1 cellular context compared by ENCODE assay signal in the genomic region with DNA sequence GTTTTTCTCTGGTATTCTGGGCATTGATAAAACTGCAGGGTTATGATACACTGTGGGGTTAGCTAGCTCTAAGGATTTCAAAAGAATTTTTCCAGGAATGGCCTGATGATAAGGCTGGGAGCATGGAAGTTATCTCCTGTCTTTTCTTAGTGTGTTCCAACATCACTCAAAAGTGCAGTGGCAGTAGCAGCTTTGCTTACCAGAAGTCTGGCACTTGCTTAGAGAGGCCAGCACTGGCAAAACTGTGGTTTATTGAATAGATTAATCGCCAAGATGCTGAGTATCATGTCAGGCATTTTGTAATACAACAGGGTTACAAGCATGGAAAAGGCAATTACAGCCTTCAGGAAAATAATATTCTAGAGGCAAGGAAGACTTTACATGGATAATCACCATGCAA.
TF ChIP-seq lines count a peak whose summit lies in the region.

No MANE protein-coding gene starts in this region.

TF ChIP-seq in HepG2, 621 proteins besides CTCF, POLR2A, EP300 and RAD21 (continued from another document):
- TF ChIP-seq, protein P1, sequence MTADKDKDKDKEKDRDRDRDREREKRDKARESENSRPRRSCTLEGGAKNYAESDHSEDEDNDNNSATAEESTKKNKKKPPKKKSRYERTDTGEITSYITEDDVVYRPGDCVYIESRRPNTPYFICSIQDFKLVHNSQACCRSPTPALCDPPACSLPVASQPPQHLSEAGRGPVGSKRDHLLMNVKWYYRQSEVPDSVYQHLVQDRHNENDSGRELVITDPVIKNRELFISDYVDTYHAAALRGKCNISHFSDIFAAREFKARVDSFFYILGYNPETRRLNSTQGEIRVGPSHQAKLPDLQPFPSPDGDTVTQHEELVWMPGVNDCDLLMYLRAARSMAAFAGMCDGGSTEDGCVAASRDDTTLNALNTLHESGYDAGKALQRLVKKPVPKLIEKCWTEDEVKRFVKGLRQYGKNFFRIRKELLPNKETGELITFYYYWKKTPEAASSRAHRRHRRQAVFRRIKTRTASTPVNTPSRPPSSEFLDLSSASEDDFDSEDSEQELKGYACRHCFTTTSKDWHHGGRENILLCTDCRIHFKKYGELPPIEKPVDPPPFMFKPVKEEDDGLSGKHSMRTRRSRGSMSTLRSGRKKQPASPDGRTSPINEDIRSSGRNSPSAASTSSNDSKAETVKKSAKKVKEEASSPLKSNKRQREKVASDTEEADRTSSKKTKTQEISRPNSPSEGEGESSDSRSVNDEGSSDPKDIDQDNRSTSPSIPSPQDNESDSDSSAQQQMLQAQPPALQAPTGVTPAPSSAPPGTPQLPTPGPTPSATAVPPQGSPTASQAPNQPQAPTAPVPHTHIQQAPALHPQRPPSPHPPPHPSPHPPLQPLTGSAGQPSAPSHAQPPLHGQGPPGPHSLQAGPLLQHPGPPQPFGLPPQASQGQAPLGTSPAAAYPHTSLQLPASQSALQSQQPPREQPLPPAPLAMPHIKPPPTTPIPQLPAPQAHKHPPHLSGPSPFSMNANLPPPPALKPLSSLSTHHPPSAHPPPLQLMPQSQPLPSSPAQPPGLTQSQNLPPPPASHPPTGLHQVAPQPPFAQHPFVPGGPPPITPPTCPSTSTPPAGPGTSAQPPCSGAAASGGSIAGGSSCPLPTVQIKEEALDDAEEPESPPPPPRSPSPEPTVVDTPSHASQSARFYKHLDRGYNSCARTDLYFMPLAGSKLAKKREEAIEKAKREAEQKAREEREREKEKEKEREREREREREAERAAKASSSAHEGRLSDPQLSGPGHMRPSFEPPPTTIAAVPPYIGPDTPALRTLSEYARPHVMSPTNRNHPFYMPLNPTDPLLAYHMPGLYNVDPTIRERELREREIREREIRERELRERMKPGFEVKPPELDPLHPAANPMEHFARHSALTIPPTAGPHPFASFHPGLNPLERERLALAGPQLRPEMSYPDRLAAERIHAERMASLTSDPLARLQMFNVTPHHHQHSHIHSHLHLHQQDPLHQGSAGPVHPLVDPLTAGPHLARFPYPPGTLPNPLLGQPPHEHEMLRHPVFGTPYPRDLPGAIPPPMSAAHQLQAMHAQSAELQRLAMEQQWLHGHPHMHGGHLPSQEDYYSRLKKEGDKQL (CRISPR knock-in tag; IDR thresholded peaks at IDR 0.05; ENCODE audit: low read depth): no peak
- TF ChIP-seq MAFF (IDR thresholded peaks at IDR 0.05; ENCODE audit: low read depth, low read length) (no peak), ZNF766 (CRISPR knock-in tag; IDR thresholded peaks at IDR 0.05; ENCODE audit: borderline replicate concordance) (no peak)
- TF ChIP-seq, protein P2, sequence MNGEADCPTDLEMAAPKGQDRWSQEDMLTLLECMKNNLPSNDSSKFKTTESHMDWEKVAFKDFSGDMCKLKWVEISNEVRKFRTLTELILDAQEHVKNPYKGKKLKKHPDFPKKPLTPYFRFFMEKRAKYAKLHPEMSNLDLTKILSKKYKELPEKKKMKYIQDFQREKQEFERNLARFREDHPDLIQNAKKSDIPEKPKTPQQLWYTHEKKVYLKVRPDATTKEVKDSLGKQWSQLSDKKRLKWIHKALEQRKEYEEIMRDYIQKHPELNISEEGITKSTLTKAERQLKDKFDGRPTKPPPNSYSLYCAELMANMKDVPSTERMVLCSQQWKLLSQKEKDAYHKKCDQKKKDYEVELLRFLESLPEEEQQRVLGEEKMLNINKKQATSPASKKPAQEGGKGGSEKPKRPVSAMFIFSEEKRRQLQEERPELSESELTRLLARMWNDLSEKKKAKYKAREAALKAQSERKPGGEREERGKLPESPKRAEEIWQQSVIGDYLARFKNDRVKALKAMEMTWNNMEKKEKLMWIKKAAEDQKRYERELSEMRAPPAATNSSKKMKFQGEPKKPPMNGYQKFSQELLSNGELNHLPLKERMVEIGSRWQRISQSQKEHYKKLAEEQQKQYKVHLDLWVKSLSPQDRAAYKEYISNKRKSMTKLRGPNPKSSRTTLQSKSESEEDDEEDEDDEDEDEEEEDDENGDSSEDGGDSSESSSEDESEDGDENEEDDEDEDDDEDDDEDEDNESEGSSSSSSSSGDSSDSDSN (CRISPR knock-in tag; IDR thresholded peaks at IDR 0.05): no peak
TF ChIP-seq in HepG2: peak in this region for 0.
